ENCODE assay signal across 17 cellular contexts in the genomic region with DNA sequence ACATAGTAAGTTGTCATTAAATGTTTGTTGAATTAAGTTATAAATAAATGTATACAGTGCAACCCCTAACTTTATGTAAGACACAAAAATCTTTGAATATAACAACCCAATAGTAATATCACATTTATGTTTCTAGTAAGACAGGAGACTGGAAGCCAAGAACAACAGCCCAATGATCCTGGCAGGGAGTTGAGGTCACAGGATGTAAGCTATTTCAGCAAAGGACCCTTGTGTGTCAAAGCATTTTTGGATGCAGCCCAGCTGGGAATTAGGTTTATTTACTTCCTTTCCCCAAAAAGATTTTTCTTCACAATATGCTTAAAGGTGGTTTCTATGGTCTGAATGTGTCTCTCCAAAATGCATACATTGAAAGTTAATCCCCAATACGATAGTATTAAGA. TPM values are rescaled to one million over a fixed set of nuclear protein-coding genes. Genes with fewer than 3 reads are reported as not detected.
"Had no signal": no experiment of that assay in that cellular context is flagged by ENCODE, and none has a peak within 500 bp of the region (broad histone marks: within the 10 kb centered on the region; RNA-seq: fewer than 3 reads in every experiment).

No MANE protein-coding gene starts in this region.

- H3K27me3 Mint-ChIP-seq: stimulated activated naive B cell treated with anti-CD40 and anti-IgM and Interleukin-4, amounts not matched to agents 10 μg/mL and 1 μg/mL and 100 μg/mL, for 72 hours; type B pancreatic cell had no signal

- H3K4me3 ChIP-seq: gastroesophageal sphincter, SJCRH30, smooth muscle cell had no signal

- H3K27ac Mint-ChIP-seq: activated naive CD4-positive, alpha-beta T cell treated with anti-CD3 and anti-CD28 coated beads, Interleukin-2, amount 50 U/mL, for 72 hours; memory B cell; natural killer cell treated with Interleukin-12 subunit alpha and Interleukin-12 subunit beta and Interleukin-15 and Interleukin-18, amount 100 ng/mL, for 72 hours; stimulated activated naive B cell treated with anti-CD40 and anti-IgM and Interleukin-4, amounts not matched to agents 10 μg/mL and 1 μg/mL and 100 μg/mL, for 72 hours; type B pancreatic cell had no signal

- H3K4me1 Mint-ChIP-seq: memory B cell; stimulated activated naive B cell treated with anti-CD40 and anti-IgM and Interleukin-4, amounts not matched to agents 10 μg/mL and 1 μg/mL and 100 μg/mL, for 72 hours had no signal

- H3K27ac ChIP-seq: brain microvascular endothelial cell, gastroesophageal sphincter, SJCRH30 had no signal

- H3K9me3 ChIP-seq: gastroesophageal sphincter, SJCRH30 had no signal

- H3K4me3 Mint-ChIP-seq: activated T-cell treated with anti-CD3 and anti-CD28 coated beads, Interleukin-2, amount 50 U/mL, for 4 hours; memory B cell; natural killer cell treated with Interleukin-12 subunit alpha and Interleukin-12 subunit beta and Interleukin-15 and Interleukin-18, amount 100 ng/mL, for 72 hours; stimulated activated naive B cell treated with anti-CD40 and anti-IgM and Interleukin-4, amounts not matched to agents 10 μg/mL and 1 μg/mL and 100 μg/mL, for 72 hours; type B pancreatic cell had no signal

- DNase-seq: activated CD4-positive, alpha-beta T cell treated with anti-CD3 and anti-CD28 coated beads for 1 hour; activated CD4-positive, alpha-beta T cell treated with anti-CD3 and anti-CD28 coated beads, Interleukin-2, amount 50 U/mL, for 48 hours; activated effector memory CD4-positive, alpha-beta T cell treated with anti-CD3 and anti-CD28 coated beads, Interleukin-2, amount 50 U/mL, for 16 hours; activated T-cell treated with anti-CD3 and anti-CD28 coated beads, Interleukin-2, amount 50 U/mL, for 4 hours; amygdala; brain microvascular endothelial cell; hypothalamus; occipital lobe; SJCRH30; stimulated activated naive B cell treated with anti-CD40 and anti-IgM and Interleukin-4, amounts not matched to agents 10 μg/mL and 1 μg/mL and 100 μg/mL, for 72 hours; SW 1271 had no signal

- ATAC-seq: activated naive CD4-positive, alpha-beta T cell treated with anti-CD3 and anti-CD28 coated beads, Interleukin-2, amount 50 U/mL, for 72 hours; activated T-cell treated with anti-CD3 and anti-CD28 coated beads, Interleukin-2, amount 50 U/mL, for 4 hours; gastroesophageal sphincter; stimulated activated naive B cell treated with anti-CD40 and anti-IgM and Interleukin-4, amounts not matched to agents 10 μg/mL and 1 μg/mL and 100 μg/mL, for 72 hours had no signal

- H3K9me3 Mint-ChIP-seq: activated naive CD4-positive, alpha-beta T cell treated with anti-CD3 and anti-CD28 coated beads, Interleukin-2, amount 50 U/mL, for 72 hours; natural killer cell treated with Interleukin-12 subunit alpha and Interleukin-12 subunit beta and Interleukin-15 and Interleukin-18, amount 100 ng/mL, for 72 hours had no signal

- H3K36me3 Mint-ChIP-seq: activated naive CD4-positive, alpha-beta T cell treated with anti-CD3 and anti-CD28 coated beads, Interleukin-2, amount 50 U/mL, for 72 hours; memory B cell; natural killer cell treated with Interleukin-12 subunit alpha and Interleukin-12 subunit beta and Interleukin-15 and Interleukin-18, amount 100 ng/mL, for 72 hours; stimulated activated naive B cell treated with anti-CD40 and anti-IgM and Interleukin-4, amounts not matched to agents 10 μg/mL and 1 μg/mL and 100 μg/mL, for 72 hours; type B pancreatic cell had no signal

- H3K36me3 ChIP-seq: brain microvascular endothelial cell, gastroesophageal sphincter, SJCRH30 had no signal

- H3K27me3 ChIP-seq: brain microvascular endothelial cell, gastroesophageal sphincter, SJCRH30 had no signal

RNA-seq across cellular contexts. Expression of a gene that starts 34.0 kb away (rescaled TPM):
- total RNA-seq: activated naive CD4-positive, alpha-beta T cell treated with anti-CD3 and anti-CD28 coated beads, Interleukin-2, amount 50 U/mL, for 72 hours; activated T-cell treated with anti-CD3 and anti-CD28 coated beads, Interleukin-2, amount 50 U/mL, for 4 hours; natural killer cell treated with Interleukin-12 subunit alpha and Interleukin-12 subunit beta and Interleukin-15 and Interleukin-18, amount 100 ng/mL, for 72 hours had no signal
